In the genomic region with DNA sequence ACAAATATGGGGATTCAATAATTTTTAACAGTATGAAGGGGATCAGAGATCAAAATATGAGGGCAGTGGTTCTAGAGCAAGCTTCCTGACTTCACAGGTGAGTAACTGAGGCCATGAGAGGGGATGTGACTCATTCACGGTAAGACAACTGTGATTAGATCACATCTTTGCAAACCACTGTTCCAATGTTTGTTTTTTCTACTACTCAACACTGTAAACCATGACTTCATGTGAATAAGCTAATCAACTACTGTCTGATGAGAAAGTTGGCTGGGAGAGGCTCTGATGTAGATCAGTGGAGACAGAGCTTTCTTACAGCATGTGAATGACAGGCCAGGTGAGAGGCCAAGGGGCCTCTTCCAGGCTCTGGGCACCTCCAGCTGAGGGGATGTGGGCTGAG, we compare ENCODE assay signal across 14 cellular contexts.
DNase-seq lines count a peak whose midpoint lies in the region; ATAC-seq and TF ChIP-seq lines count a peak whose summit lies in the region.
"Had no signal": no experiment of that assay in that cellular context is flagged by ENCODE, and none has a peak within 500 bp of the region (broad histone marks: within the 10 kb centered on the region; RNA-seq: fewer than 3 reads in every experiment).

No MANE protein-coding gene starts in this region.

- H3K27me3 ChIP-seq in left lung (no peaks in the 10 kb centered on the region), Caco-2 (replicated peaks; ENCODE audit: control insufficient read depth, insufficient read depth, low read length) (no peaks in the 10 kb centered on the region)
- H3K27me3 ChIP-seq: BE2C, body of pancreas had no signal

- H3K9me3 Mint-ChIP-seq in stimulated activated naive B cell treated with anti-CD40 and anti-IgM and Interleukin-4, amounts not matched to agents 10 μg/mL and 1 μg/mL and 100 μg/mL, for 72 hours: no peaks in the 10 kb centered on the region
- H3K9me3 Mint-ChIP-seq in Caco-2 (ENCODE audit: unreplicated experiment): no peaks in the 10 kb centered on the region
- H3K9me3 Mint-ChIP-seq in activated CD8-positive, alpha-beta T cell treated with anti-CD3 and anti-CD28 coated beads, Interleukin-2, amount 10 ng/mL, durations not matched to agents 7 days and 5 days (ENCODE audit: insufficient read depth): no peaks in the 10 kb centered on the region
- H3K9me3 Mint-ChIP-seq: activated T-cell treated with anti-CD3 and anti-CD28 coated beads, Interleukin-2, amount 50 U/mL, for 4 hours had no signal

- TF ChIP-seq CTCF in left lung (IDR thresholded peaks at IDR 0.05) (no peak), Caco-2 (IDR thresholded peaks at IDR 0.05; ENCODE audit: insufficient read depth in 1 of 2, low read depth in 1 of 2, low read length in 1 of 2, severe bottlenecking in 1 of 2, unreplicated experiment in 1 of 2) (no peak)

- H3K36me3 ChIP-seq in left lung: no peaks in the 10 kb centered on the region
- no peaks in the 10 kb centered on the region for H3K36me3 ChIP-seq in Caco-2 (ENCODE audit: control insufficient read depth, insufficient read depth, low read length)
- H3K36me3 ChIP-seq: BE2C had no signal

- CTCF ChIA-PET in Caco-2 (lab: Charles Lee): no interaction called here
- CTCF ChIA-PET in activated CD8-positive, alpha-beta T cell treated with anti-CD3 and anti-CD28 coated beads, Interleukin-2, amount 10 ng/mL, durations not matched to agents 7 days and 5 days (lab: Charles Lee): interaction anchor here (1.2 kb wide), 1 partner anchor 9 kb away, joined by 3 read pairs; no protein-coding TSS in a partner anchor

- H3K27ac Mint-ChIP-seq in stimulated activated naive B cell treated with anti-CD40 and anti-IgM and Interleukin-4, amounts not matched to agents 10 μg/mL and 1 μg/mL and 100 μg/mL, for 72 hours: no peak overlapping the region
- no peak overlapping the region for H3K27ac Mint-ChIP-seq in Caco-2 (ENCODE audit: unreplicated experiment)
- no peak overlapping the region for H3K27ac Mint-ChIP-seq in activated CD8-positive, alpha-beta T cell treated with anti-CD3 and anti-CD28 coated beads, Interleukin-2, amount 10 ng/mL, durations not matched to agents 7 days and 5 days

- H3K27me3 Mint-ChIP-seq in stimulated activated naive B cell treated with anti-CD40 and anti-IgM and Interleukin-4, amounts not matched to agents 10 μg/mL and 1 μg/mL and 100 μg/mL, for 72 hours: peaks cover 0 to 15% of the 10 kb centered on the region in 2 donors
- no peaks in the 10 kb centered on the region for H3K27me3 Mint-ChIP-seq in Caco-2 (ENCODE audit: insufficient read depth, unreplicated experiment)
- H3K27me3 Mint-ChIP-seq in activated CD8-positive, alpha-beta T cell treated with anti-CD3 and anti-CD28 coated beads, Interleukin-2, amount 10 ng/mL, durations not matched to agents 7 days and 5 days (ENCODE audit: low read depth): no peaks in the 10 kb centered on the region

- peaks cover 3 to 9% of the 10 kb centered on the region in 2 donors for H3K4me1 Mint-ChIP-seq in stimulated activated naive B cell treated with anti-CD40 and anti-IgM and Interleukin-4, amounts not matched to agents 10 μg/mL and 1 μg/mL and 100 μg/mL, for 72 hours
- H3K4me1 Mint-ChIP-seq in Caco-2 (ENCODE audit: low read depth, unreplicated experiment): no peaks in the 10 kb centered on the region
- no peaks in the 10 kb centered on the region for H3K4me1 Mint-ChIP-seq in activated CD8-positive, alpha-beta T cell treated with anti-CD3 and anti-CD28 coated beads, Interleukin-2, amount 10 ng/mL, durations not matched to agents 7 days and 5 days (ENCODE audit: low read depth)

- H3K9me3 ChIP-seq in left lung (no peaks in the 10 kb centered on the region), Caco-2 (no peaks in the 10 kb centered on the region)
- H3K9me3 ChIP-seq: BE2C had no signal

- POLR2A ChIA-PET in Caco-2 (lab: Charles Lee): no interaction called here
- POLR2A ChIA-PET in activated CD8-positive, alpha-beta T cell treated with anti-CD3 and anti-CD28 coated beads, Interleukin-2, amount 10 ng/mL, durations not matched to agents 7 days and 5 days (lab: Charles Lee): no interaction called here

- no peak overlapping the region for H3K4me3 Mint-ChIP-seq in stimulated activated naive B cell treated with anti-CD40 and anti-IgM and Interleukin-4, amounts not matched to agents 10 μg/mL and 1 μg/mL and 100 μg/mL, for 72 hours
- H3K4me3 Mint-ChIP-seq in Caco-2 (ENCODE audit: unreplicated experiment): no peak overlapping the region
- no peak overlapping the region for H3K4me3 Mint-ChIP-seq in activated CD8-positive, alpha-beta T cell treated with anti-CD3 and anti-CD28 coated beads, Interleukin-2, amount 10 ng/mL, durations not matched to agents 7 days and 5 days
- H3K4me3 Mint-ChIP-seq: activated T-cell treated with anti-CD3 and anti-CD28 coated beads, Interleukin-2, amount 50 U/mL, for 4 hours had no signal

- H3K27ac ChIP-seq in left lung: no peak overlapping the region
- H3K27ac ChIP-seq: body of pancreas had no signal

- intact Hi-C loops in left lung (cut with DNase I) (no loop called here), Caco-2 (cut with micrococcal nuclease; ENCODE audit: unreplicated experiment) (loop anchor here (5.0 kb wide), 1 partner anchor 358 kb away; no protein-coding TSS in a partner anchor)

- BruUV-seq in Caco-2 (replicated peaks; lab: Mats Ljungman, UMichigan): no TSS peak

- ATAC-seq in left lung: peak; percentile 37
- no peak for ATAC-seq in stimulated activated naive B cell treated with anti-CD40 and anti-IgM and Interleukin-4, amounts not matched to agents 10 μg/mL and 1 μg/mL and 100 μg/mL, for 72 hours (replicated peaks)
- ATAC-seq in activated CD8-positive, alpha-beta T cell treated with anti-CD3 and anti-CD28 coated beads, Interleukin-2, amount 10 ng/mL, durations not matched to agents 7 days and 5 days: no peak
- ATAC-seq: activated CD4-positive, CD25-positive, alpha-beta regulatory T cell treated with anti-CD3 and anti-CD28 coated beads, Interleukin-2, amount 50 U/mL, for 24 hours; activated T-cell treated with anti-CD3 and anti-CD28 coated beads, Interleukin-2, amount 50 U/mL, for 4 hours had no signal

- no peaks in the 10 kb centered on the region for H3K36me3 Mint-ChIP-seq in stimulated activated naive B cell treated with anti-CD40 and anti-IgM and Interleukin-4, amounts not matched to agents 10 μg/mL and 1 μg/mL and 100 μg/mL, for 72 hours
- H3K36me3 Mint-ChIP-seq in Caco-2 (ENCODE audit: insufficient read depth, unreplicated experiment): no peaks in the 10 kb centered on the region
- no peaks in the 10 kb centered on the region for H3K36me3 Mint-ChIP-seq in activated CD8-positive, alpha-beta T cell treated with anti-CD3 and anti-CD28 coated beads, Interleukin-2, amount 10 ng/mL, durations not matched to agents 7 days and 5 days (ENCODE audit: low read depth)

- DNase-seq in DMS53 treated with DMSO at 0.1 percent for 48 hours (lab: John Stamatoyannopoulos, UW; ENCODE audit: unreplicated experiment) (peak; percentile 96), HT1080 (ENCODE audit: low read depth) (peak; percentile 87), astrocyte of the hippocampus (ENCODE audit: low read depth, low spot score) (peak; percentile 34), left lung (no peak), T1000 (lab: John Stamatoyannopoulos, UW) (no peak), Caco-2 (no peak)
- no peak for DNase-seq in stimulated activated naive B cell treated with anti-CD40 and anti-IgM and Interleukin-4, amounts not matched to agents 10 μg/mL and 1 μg/mL and 100 μg/mL, for 72 hours
- no peak for DNase-seq in activated CD8-positive, alpha-beta T cell treated with anti-CD3 and anti-CD28 coated beads, Interleukin-2, amount 10 ng/mL, durations not matched to agents 7 days and 5 days
- DNase-seq: activated T-cell treated with anti-CD3 and anti-CD28 coated beads, Interleukin-2, amount 50 U/mL, for 4 hours; BE2C; body of pancreas; effector memory CD4-positive, alpha-beta T cell; NK-92 treated with Interleukin-12 subunit alpha and Interleukin-12 subunit beta, amount 100 ng/mL, for 24 hours had no signal

- H3K4me3 ChIP-seq in left lung (no peak overlapping the region), Caco-2 (ENCODE audit: low read depth, low read length) (no peak overlapping the region)
- H3K4me3 ChIP-seq: body of pancreas had no signal

- H3K4me1 ChIP-seq in left lung: peaks cover 0 to 5% of the 10 kb centered on the region in 2 donors
- no peaks in the 10 kb centered on the region for H3K4me1 ChIP-seq in Caco-2
- H3K4me1 ChIP-seq: BE2C had no signal

Comparison
In these comparisons a context has a peak if more than half of its experiments do, and no peak if none do; other contexts are left out.
1. DNase-seq: peak in DMS53 treated with DMSO at 0.1 percent for 48 hours (single experiment), HT1080 (single experiment) and astrocyte of the hippocampus (single experiment); none in left lung (0 of 2), T1000 (single experiment), stimulated activated naive B cell treated with anti-CD40 and anti-IgM and Interleukin-4, amounts not matched to agents 10 μg/mL and 1 μg/mL and 100 μg/mL, for 72 hours (single experiment), Caco-2 (0 of 2) and activated CD8-positive, alpha-beta T cell treated with anti-CD3 and anti-CD28 coated beads, Interleukin-2, amount 10 ng/mL, durations not matched to agents 7 days and 5 days (single experiment).